Comparison of ENCODE assay signal across 9 cellular contexts in the genomic region with DNA sequence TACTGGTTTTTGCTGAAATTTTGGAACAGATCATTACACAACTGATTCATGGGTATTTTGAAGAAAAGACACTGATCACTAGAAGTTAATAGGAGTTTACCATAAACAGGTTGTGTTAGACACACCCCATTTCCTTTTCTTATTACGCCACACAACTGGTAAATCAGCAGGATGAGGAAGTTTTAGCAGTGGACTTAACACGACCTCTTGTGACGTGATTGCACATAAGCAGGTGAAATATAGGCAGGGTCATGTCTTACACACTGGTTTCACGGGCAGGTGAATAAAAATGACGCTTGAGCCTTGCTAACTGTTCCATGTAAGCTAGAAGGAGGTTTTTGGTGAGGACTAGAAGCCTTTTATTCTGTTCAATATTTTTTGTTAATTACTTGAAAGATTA. TPM values are rescaled to one million over a fixed set of nuclear protein-coding genes. Genes with fewer than 3 reads are reported as not detected.
DNase-seq lines count a peak whose midpoint lies in the region; ATAC-seq, FAIRE-seq and TF ChIP-seq lines count a peak whose summit lies in the region.
"Had no signal": no experiment of that assay in that cellular context is flagged by ENCODE, and none has a peak within 500 bp of the region (broad histone marks: within the 10 kb centered on the region; RNA-seq: fewer than 3 reads in every experiment).

No MANE protein-coding gene starts in this region.

- DNase-seq in A549 (ENCODE audit: low read depth in 1 of 2, low spot score in 1 of 2) (peak in 1 of 2 experiments; percentile 47), left ventricle myocardium inferior (no peak), glutamatergic neuron (no peak), posterior vena cava (ENCODE audit: low spot score) (no peak)

- H3K4me2 ChIP-seq in A549 = no peak overlapping the region

- H3K9me3 ChIP-seq in A549 = no peaks in the 10 kb centered on the region
- H3K9me3 ChIP-seq in HEK293 (ENCODE audit: control insufficient read depth, insufficient read depth, low read depth, low read length) = no peaks in the 10 kb centered on the region
- H3K9me3 ChIP-seq in left ventricle myocardium inferior (replicated peaks) = no peaks in the 10 kb centered on the region

- peaks cover 6% of the 10 kb centered on the region; the same call in 1 of the 3 replicates for H3K4me1 ChIP-seq in A549
- no peaks in the 10 kb centered on the region for H3K4me1 ChIP-seq in HEK293 (ENCODE audit: control insufficient read depth, insufficient read depth, low read length)
- peaks cover 11% of the 10 kb centered on the region for H3K4me1 ChIP-seq in left ventricle myocardium inferior

- 50% methylated on average over 5 of the region's 5 CpGs for WGBS in A549 (ENCODE audit: missing lambda C conversion rate)

- H3K27me3 Mint-ChIP-seq in glutamatergic neuron (ENCODE audit: unreplicated experiment) = no peaks in the 10 kb centered on the region

- H3K4me1 Mint-ChIP-seq in glutamatergic neuron (ENCODE audit: low read depth, unreplicated experiment) = peaks cover 25% of the 10 kb centered on the region

- no peak overlapping the region for H3K27ac ChIP-seq in A549
- H3K27ac ChIP-seq in HEK293 (ENCODE audit: extremely low read depth, low read depth, low read length) = no peak overlapping the region
- no peak overlapping the region for H3K27ac ChIP-seq in left ventricle myocardium inferior (replicated peaks)

- H3K9me3 Mint-ChIP-seq in glutamatergic neuron (ENCODE audit: unreplicated experiment) = peaks cover 6% of the 10 kb centered on the region

- TF ChIP-seq CTCF in A549 (IDR thresholded peaks at IDR 0.05) = peak; percentile 35; the same call in 2 of the 3 replicates
- no peak for TF ChIP-seq CTCF in HEK293 (tag by site-specific recombination; IDR thresholded peaks at IDR 0.05)
- TF ChIP-seq CTCF in left ventricle myocardium inferior (IDR thresholded peaks at IDR 0.05; ENCODE audit: borderline replicate concordance) = peak; percentile 53
- TF ChIP-seq CTCF in glutamatergic neuron (IDR thresholded peaks at IDR 0.05; ENCODE audit: partially characterized antibody, unreplicated experiment) = no peak

- no peak overlapping the region for H3K27ac Mint-ChIP-seq in glutamatergic neuron (ENCODE audit: unreplicated experiment)

- H3K4me3 Mint-ChIP-seq in glutamatergic neuron (ENCODE audit: unreplicated experiment) = no peak overlapping the region

- no peaks in the 10 kb centered on the region for H3K36me3 ChIP-seq in HEK293 (ENCODE audit: control insufficient read depth in 2 of 2, insufficient read depth in 1 of 2, low read length in 2 of 2)
- no peaks in the 10 kb centered on the region for H3K36me3 ChIP-seq in left ventricle myocardium inferior

- ATAC-seq in A549 (no peak), SK-N-SH treated with all-trans-retinoic acid at 6 μM for 48 hours (peak; percentile 52), GM19351 (IDR thresholded peaks at IDR 0.05; ENCODE audit: unreplicated experiment) (no peak), HG03280 (IDR thresholded peaks at IDR 0.05; ENCODE audit: unreplicated experiment) (no peak)

- CTCF ChIA-PET in A549 (lab: Yijun Ruan, JAX) (interaction anchor here (0.6 to 5.4 kb wide), 4 partner anchors 10 to 1405 kb away, joined by 3 to 40 read pairs (median 14); no protein-coding TSS in a partner anchor), HEK293 (lab: Yijun Ruan, JAX) (interaction anchor here (0.6 to 1.3 kb wide), 3 partner anchors 106 to 1406 kb away, joined by 3 to 4 read pairs (median 3); no protein-coding TSS in a partner anchor)

- no peaks in the 10 kb centered on the region for H3K27me3 ChIP-seq in left ventricle myocardium inferior (ENCODE audit: low read depth)

- TF ChIP-seq POLR2A in A549 (IDR thresholded peaks at IDR 0.05; ENCODE audit: low read length) = no peak

- FAIRE-seq in A549 (lab: Jason Lieb, UNC) = no peak

- no peaks in the 10 kb centered on the region for H3K36me3 Mint-ChIP-seq in glutamatergic neuron (ENCODE audit: unreplicated experiment)

- POLR2A ChIA-PET in A549 (lab: Yijun Ruan, JAX) = no interaction called here
- POLR2A ChIA-PET in HEK293 (lab: Yijun Ruan, JAX) = no interaction called here

- intact Hi-C loops in left ventricle myocardium inferior (cut with micrococcal nuclease) = loop anchor here (10.0 kb wide), 1 partner anchor 190 kb away; no protein-coding TSS in a partner anchor
- intact Hi-C loops in posterior vena cava (cut with DNase I) = loop anchor here in 1 of 2 donors (10.0 kb wide), 2 partner anchors 180 to 1400 kb away; a partner anchor contains a TSS

- no peak for TF ChIP-seq EP300 in A549 (IDR thresholded peaks at IDR 0.05)

- peak; percentile 39 to 47; a peak in 3 of 5 replicates for TF ChIP-seq RAD21 in A549 (conservative IDR thresholded peaks at IDR 0.05 in 1 of 2, IDR thresholded peaks at IDR 0.05 in 1 of 2)

- H3K4me3 ChIP-seq in A549 (no peak overlapping the region), HEK293 (ENCODE audit: low read depth, low read length) (no peak overlapping the region), left ventricle myocardium inferior (no peak overlapping the region)
- H3K4me3 ChIP-seq: skin epidermis had no signal

TF ChIP-seq in A549, 52 proteins besides CTCF, POLR2A, EP300 and RAD21:
- TF ChIP-seq SMC3 (IDR thresholded peaks at IDR 0.05) = peak; percentile 31; the same call in 2 of the 3 replicates
- TF ChIP-seq, protein P1, sequence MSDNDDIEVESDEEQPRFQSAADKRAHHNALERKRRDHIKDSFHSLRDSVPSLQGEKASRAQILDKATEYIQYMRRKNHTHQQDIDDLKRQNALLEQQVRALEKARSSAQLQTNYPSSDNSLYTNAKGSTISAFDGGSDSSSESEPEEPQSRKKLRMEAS (IDR thresholded peaks at IDR 0.05) = no peak

TF ChIP-seq in HEK293, 187 proteins besides CTCF, POLR2A, EP300 and RAD21:
- TF ChIP-seq ZNF629 (tag by site-specific recombination; IDR thresholded peaks at IDR 0.05) = no peak
- peak; percentile 15; the same call in 1 of the 2 replicates for TF ChIP-seq ZNF654 (tag by site-specific recombination; IDR thresholded peaks at IDR 0.05; ENCODE audit: low read depth)

TF ChIP-seq in SK-N-SH treated with all-trans-retinoic acid at 6 μM for 48 hours, 23 proteins besides CTCF, POLR2A, EP300 and RAD21 (continues in another document):
- no peak for TF ChIP-seq OSR1 (CRISPR knock-in tag; IDR thresholded peaks at IDR 0.05)
- TF ChIP-seq, protein P2, sequence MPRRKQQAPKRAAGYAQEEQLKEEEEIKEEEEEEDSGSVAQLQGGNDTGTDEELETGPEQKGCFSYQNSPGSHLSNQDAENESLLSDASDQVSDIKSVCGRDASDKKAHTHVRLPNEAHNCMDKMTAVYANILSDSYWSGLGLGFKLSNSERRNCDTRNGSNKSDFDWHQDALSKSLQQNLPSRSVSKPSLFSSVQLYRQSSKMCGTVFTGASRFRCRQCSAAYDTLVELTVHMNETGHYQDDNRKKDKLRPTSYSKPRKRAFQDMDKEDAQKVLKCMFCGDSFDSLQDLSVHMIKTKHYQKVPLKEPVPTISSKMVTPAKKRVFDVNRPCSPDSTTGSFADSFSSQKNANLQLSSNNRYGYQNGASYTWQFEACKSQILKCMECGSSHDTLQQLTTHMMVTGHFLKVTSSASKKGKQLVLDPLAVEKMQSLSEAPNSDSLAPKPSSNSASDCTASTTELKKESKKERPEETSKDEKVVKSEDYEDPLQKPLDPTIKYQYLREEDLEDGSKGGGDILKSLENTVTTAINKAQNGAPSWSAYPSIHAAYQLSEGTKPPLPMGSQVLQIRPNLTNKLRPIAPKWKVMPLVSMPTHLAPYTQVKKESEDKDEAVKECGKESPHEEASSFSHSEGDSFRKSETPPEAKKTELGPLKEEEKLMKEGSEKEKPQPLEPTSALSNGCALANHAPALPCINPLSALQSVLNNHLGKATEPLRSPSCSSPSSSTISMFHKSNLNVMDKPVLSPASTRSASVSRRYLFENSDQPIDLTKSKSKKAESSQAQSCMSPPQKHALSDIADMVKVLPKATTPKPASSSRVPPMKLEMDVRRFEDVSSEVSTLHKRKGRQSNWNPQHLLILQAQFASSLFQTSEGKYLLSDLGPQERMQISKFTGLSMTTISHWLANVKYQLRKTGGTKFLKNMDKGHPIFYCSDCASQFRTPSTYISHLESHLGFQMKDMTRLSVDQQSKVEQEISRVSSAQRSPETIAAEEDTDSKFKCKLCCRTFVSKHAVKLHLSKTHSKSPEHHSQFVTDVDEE (CRISPR knock-in tag; IDR thresholded peaks at IDR 0.05) = no peak
- TF ChIP-seq, protein P3, sequence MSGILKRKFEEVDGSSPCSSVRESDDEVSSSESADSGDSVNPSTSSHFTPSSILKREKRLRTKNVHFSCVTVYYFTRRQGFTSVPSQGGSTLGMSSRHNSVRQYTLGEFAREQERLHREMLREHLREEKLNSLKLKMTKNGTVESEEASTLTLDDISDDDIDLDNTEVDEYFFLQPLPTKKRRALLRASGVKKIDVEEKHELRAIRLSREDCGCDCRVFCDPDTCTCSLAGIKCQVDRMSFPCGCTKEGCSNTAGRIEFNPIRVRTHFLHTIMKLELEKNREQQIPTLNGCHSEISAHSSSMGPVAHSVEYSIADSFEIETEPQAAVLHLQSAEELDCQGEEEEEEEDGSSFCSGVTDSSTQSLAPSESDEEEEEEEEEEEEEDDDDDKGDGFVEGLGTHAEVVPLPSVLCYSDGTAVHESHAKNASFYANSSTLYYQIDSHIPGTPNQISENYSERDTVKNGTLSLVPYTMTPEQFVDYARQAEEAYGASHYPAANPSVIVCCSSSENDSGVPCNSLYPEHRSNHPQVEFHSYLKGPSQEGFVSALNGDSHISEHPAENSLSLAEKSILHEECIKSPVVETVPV (CRISPR knock-in tag; IDR thresholded peaks at IDR 0.05) = no peak
- no peak for TF ChIP-seq GLIS3 (CRISPR knock-in tag; IDR thresholded peaks at IDR 0.05)
- no peak for TF ChIP-seq PPARA (CRISPR knock-in tag; IDR thresholded peaks at IDR 0.05; ENCODE audit: borderline replicate concordance)

RNA-seq across cellular contexts. Expression of a gene that starts 27.1 kb away (rescaled TPM):
- polyA plus RNA-seq in A549 (2011; rRNA removed) = 1.1 and 1.5 TPM in 2 replicates
- polyA plus RNA-seq in A549 (2012; cell fraction: cytosol; rRNA removed) = 0.09 and 0.19 TPM in 2 replicates
- polyA plus RNA-seq in A549 (2012; cell fraction: nucleus; rRNA removed) = 0.29 and 0.30 TPM in 2 replicates
- polyA plus RNA-seq in A549 (2017; fragmentation: RNase III; extraction: RNeasy Plus Mini Kit Qiagen cat#74134 plus additional on column Dnase treatment) = 0.21 to 0.55 TPM (median 0.29 TPM) in 3 replicates
- polyA minus RNA-seq in A549 (2011; rRNA and poly(A)+ RNA removed) = 2.8 and 3.1 TPM in 2 replicates
- 1.5 TPM for total RNA-seq in left ventricle myocardium inferior
- 1.3 TPM for total RNA-seq in glutamatergic neuron (ENCODE audit: unreplicated experiment)
- total RNA-seq in posterior vena cava = 10 to 100 TPM; 14.2 to 15.2 TPM

Comparison
In these comparisons a context has a peak if more than half of its experiments do, and no peak if none do; other contexts are left out.
1. CTCF ChIP-seq: peak in A549 (single experiment) and left ventricle myocardium inferior (single experiment); none in HEK293 (single experiment) and glutamatergic neuron (single experiment).